33 cellular contexts compared by ENCODE assay signal in the genomic region with DNA sequence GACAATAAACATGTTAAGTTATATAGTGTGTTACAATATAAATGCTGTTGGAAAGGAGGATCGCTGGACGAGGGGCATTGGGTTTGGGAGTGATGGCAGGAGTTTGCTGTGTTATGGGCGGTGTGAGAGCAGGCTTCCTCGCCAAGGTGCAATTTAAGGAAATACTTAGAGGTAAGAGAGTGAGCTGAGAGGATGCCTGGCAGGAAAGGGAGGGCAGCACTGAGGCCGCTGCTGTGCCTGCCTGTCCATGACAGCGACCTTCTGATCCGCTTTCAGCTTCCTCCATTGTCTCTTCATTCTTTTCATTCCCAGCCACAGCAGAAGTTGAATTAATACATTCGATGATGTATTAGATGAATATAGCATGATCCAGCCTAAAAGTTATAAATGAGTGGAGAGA.
"Had no signal": no experiment of that assay in that cellular context is flagged by ENCODE, and none has a peak within 500 bp of the region (broad histone marks: within the 10 kb centered on the region; RNA-seq: fewer than 3 reads in every experiment).

No MANE protein-coding gene starts in this region.

- H3K36me3 ChIP-seq: colonic mucosa, neural progenitor cell had no signal

- DNase-seq: activated CD4-positive, alpha-beta T cell treated with anti-CD3 and anti-CD28 coated beads for 48 hours; activated CD4-positive, alpha-beta T cell treated with anti-CD3 and anti-CD28 coated beads, Interleukin-2, amount 50 U/mL, for 48 hours; activated CD8-positive, alpha-beta memory T cell treated with anti-CD3 and anti-CD28 coated beads, Interleukin-2, amount 50 U/mL, for 48 hours; activated effector memory CD4-positive, alpha-beta T cell treated with anti-CD3 and anti-CD28 coated beads, Interleukin-2, amount 50 U/mL, for 16 hours; activated naive CD4-positive, alpha-beta T cell treated with anti-CD3 and anti-CD28 coated beads for 36 hours; activated naive CD8-positive, alpha-beta T cell treated with anti-CD3 and anti-CD28 coated beads for 36 hours; adrenal gland; aorta; cerebellar nuclear complex; colonic mucosa; effector memory CD4-positive, alpha-beta T cell; head of caudate nucleus; hippocampal formation; immature natural killer cell; kidney; left colon; midbrain; naive thymus-derived CD4-positive, alpha-beta T cell; occipital lobe; right cardiac atrium; spleen; stimulated activated naive CD4-positive, alpha-beta T cell treated with Interleukin-2 at 50 U/mL for 16 hours; substantia nigra; T-helper 9 cell; thyroid gland; upper lobe of left lung had no signal

- H2AFZ ChIP-seq: neural progenitor cell, parathyroid adenoma had no signal

- ATAC-seq: activated CD4-positive, CD25-positive, alpha-beta regulatory T cell treated with anti-CD3 and anti-CD28 coated beads, Interleukin-2, amount 50 U/mL, for 24 hours; left colon; naive thymus-derived CD4-positive, alpha-beta T cell; right cardiac atrium had no signal

- H3K27me3 ChIP-seq: adrenal gland, cardiac muscle cell, colonic mucosa, neural progenitor cell, spleen, thyroid gland, upper lobe of left lung, vagina had no signal

- H3K4me3 Mint-ChIP-seq: activated naive CD4-positive, alpha-beta T cell treated with anti-CD3 and anti-CD28 coated beads for 36 hours; activated naive CD8-positive, alpha-beta T cell treated with anti-CD3 and anti-CD28 coated beads for 36 hours; brain; immature natural killer cell; naive thymus-derived CD4-positive, alpha-beta T cell; neural progenitor cell had no signal

- H3K27ac Mint-ChIP-seq: activated naive CD4-positive, alpha-beta T cell treated with anti-CD3 and anti-CD28 coated beads for 36 hours; activated naive CD8-positive, alpha-beta T cell treated with anti-CD3 and anti-CD28 coated beads for 36 hours; neural progenitor cell had no signal

- H3K27me3 Mint-ChIP-seq: activated naive CD8-positive, alpha-beta T cell treated with anti-CD3 and anti-CD28 coated beads for 36 hours; brain; naive thymus-derived CD4-positive, alpha-beta T cell had no signal

- H3K4me3 ChIP-seq: adrenal gland, cardiac muscle cell, colonic mucosa, neural progenitor cell, spleen, thyroid gland, upper lobe of left lung, vagina had no signal

- H3K9ac ChIP-seq: neural progenitor cell, parathyroid adenoma had no signal

- H3K27ac ChIP-seq: adrenal gland, cardiac muscle cell, colonic mucosa, neural progenitor cell, parathyroid adenoma, thyroid gland, upper lobe of left lung, vagina, WERI-Rb-1 had no signal

- H3K9me3 ChIP-seq: adrenal gland, colonic mucosa, spleen, thyroid gland, upper lobe of left lung, vagina had no signal

- H3K4me1 ChIP-seq: adrenal gland, colonic mucosa, neural progenitor cell, parathyroid adenoma had no signal

- H3K4me2 ChIP-seq: neural progenitor cell had no signal

- H3K4me1 Mint-ChIP-seq: activated naive CD8-positive, alpha-beta T cell treated with anti-CD3 and anti-CD28 coated beads for 36 hours had no signal

- H3K9me3 Mint-ChIP-seq: activated naive CD4-positive, alpha-beta T cell treated with anti-CD3 and anti-CD28 coated beads for 36 hours; activated naive CD8-positive, alpha-beta T cell treated with anti-CD3 and anti-CD28 coated beads for 36 hours; brain; immature natural killer cell; naive thymus-derived CD4-positive, alpha-beta T cell; neural progenitor cell had no signal
